ENCODE assay signal across 30 cellular contexts in the genomic region with DNA sequence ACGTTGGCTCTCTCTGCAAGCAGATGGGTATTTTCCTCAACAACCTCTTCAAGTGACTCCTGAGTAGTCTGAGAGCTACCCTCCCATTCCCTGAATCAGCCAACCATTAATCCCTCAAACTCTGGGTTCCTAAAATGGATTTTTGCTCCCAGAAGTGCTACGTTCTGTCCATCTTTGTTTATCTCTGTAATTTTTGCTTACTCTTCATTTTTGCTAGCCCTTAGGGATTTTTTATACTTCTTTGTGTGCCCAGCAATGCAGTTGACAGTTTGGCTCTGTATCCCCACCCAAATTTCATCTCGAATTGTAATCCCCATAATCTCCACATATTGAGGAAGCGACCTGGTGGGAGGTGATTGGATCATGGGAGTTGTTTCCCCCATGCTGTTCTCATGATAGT. TPM values are rescaled to one million over a fixed set of nuclear protein-coding genes. Genes with fewer than 3 reads are reported as not detected.
"Had no signal": no experiment of that assay in that cellular context is flagged by ENCODE, and none has a peak within 500 bp of the region (broad histone marks: within the 10 kb centered on the region; RNA-seq: fewer than 3 reads in every experiment).

No MANE protein-coding gene starts in this region.

- H3K9me3 Mint-ChIP-seq: mesothelial cell of epicardium had no signal

- H3K27me3 ChIP-seq: esophagus muscularis mucosa, foreskin keratinocyte, left lung had no signal

- H3K36me3 ChIP-seq: esophagus muscularis mucosa, heart right ventricle, left lung, lower lobe of right lung had no signal

- ATAC-seq: foreskin keratinocyte; heart right ventricle; left cardiac atrium; left lung; left ventricle myocardium superior; lower lobe of right lung; mucosa of descending colon; naive thymus-derived CD8-positive, alpha-beta T cell had no signal

- H3K4me1 Mint-ChIP-seq: mesothelial cell of epicardium; naive B cell; naive thymus-derived CD8-positive, alpha-beta T cell had no signal

- H3K4me3 Mint-ChIP-seq: mesothelial cell of epicardium; naive B cell; naive thymus-derived CD8-positive, alpha-beta T cell had no signal

- H3K4me3 ChIP-seq: coronary artery, dorsolateral prefrontal cortex, esophagus muscularis mucosa, heart right ventricle, left lung, lower lobe of right lung, mucosa of descending colon had no signal

- H3K9me3 ChIP-seq: esophagus muscularis mucosa, left lung, lower lobe of right lung had no signal

- H3K36me3 Mint-ChIP-seq: mesothelial cell of epicardium, naive B cell had no signal

- H3K27ac ChIP-seq: coronary artery, dorsolateral prefrontal cortex, esophagus muscularis mucosa, foreskin keratinocyte, heart right ventricle, left lung, lower lobe of right lung had no signal

- FAIRE-seq: endothelial cell of umbilical vein, frontal cortex, islet of Langerhans, keratinocyte had no signal

- DNase-seq: dermis blood vessel endothelial cell; dorsolateral prefrontal cortex; effector CD4-positive, alpha-beta T cell; effector memory CD4-positive, alpha-beta T cell; foreskin keratinocyte; glutamatergic neuron; head of caudate nucleus; heart right ventricle; hippocampal formation; left cardiac atrium; left lung; left ventricle myocardium superior; lower lobe of right lung; mesenchymal stem cell; mucosa of descending colon; naive B cell; naive thymus-derived CD8-positive, alpha-beta T cell had no signal

- H3K27ac Mint-ChIP-seq: mesothelial cell of epicardium; naive B cell; naive thymus-derived CD8-positive, alpha-beta T cell had no signal

- H3K4me1 ChIP-seq: foreskin keratinocyte, heart right ventricle, left lung, lower lobe of right lung had no signal

RNA-seq across cellular contexts. Expression of gene COL6A5, which starts 35.4 kb away (rescaled TPM):
- total RNA-seq: dermis blood vessel endothelial cell; endothelial cell of umbilical vein; epithelial cell of proximal tubule; esophagus muscularis mucosa; foreskin keratinocyte; glomerular endothelial cell; heart right ventricle; kidney epithelial cell; left cardiac atrium; left ventricle myocardium superior; lung microvascular endothelial cell; mesenteric fat pad; myocyte; naive thymus-derived CD8-positive, alpha-beta T cell had no signal
- polyA plus RNA-seq: endothelial cell of umbilical vein; foreskin keratinocyte; heart right ventricle; keratinocyte; naive thymus-derived CD8-positive, alpha-beta T cell had no signal
